In the genomic region with DNA sequence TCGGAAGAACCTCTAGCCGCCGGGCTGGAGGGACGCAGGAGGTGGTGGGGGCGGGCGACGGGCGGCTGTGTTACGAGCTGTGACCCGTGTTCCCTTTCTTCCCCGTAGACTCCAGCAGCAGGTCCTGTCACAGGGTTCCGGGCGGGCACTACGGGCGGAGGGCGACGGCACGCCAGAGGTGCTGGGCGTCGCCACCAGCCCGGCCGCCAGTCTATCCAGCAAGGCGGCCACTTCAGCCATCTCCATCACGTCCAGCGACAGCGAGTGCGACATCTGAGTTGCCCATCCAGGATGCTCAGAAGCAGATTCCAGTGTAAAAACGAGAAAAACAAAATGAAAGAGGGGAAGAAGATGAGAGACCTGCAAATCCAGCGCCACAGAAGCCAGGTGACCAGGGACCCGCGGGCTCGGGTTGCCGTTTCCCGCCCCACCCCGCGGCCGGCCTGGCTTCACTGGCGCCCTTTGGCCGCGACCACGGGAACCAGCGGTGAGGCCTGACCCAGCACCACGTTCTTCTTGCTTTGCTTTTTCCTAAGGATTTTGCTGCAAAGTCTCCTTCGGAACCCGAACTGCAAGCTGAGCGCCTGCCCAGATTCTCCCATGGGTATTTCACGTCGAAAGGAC, we compare ENCODE assay signal across 15 cellular contexts. TPM values are rescaled to one million over a fixed set of nuclear protein-coding genes. Genes with fewer than 3 reads are reported as not detected.
DNase-seq lines count a peak whose midpoint lies in the region; ATAC-seq and TF ChIP-seq lines count a peak whose summit lies in the region.
"Had no signal": no experiment of that assay in that cellular context is flagged by ENCODE, and none has a peak within 500 bp of the region (broad histone marks: within the 10 kb centered on the region; RNA-seq: fewer than 3 reads in every experiment).

No MANE protein-coding gene starts in this region.

- POLR2A ChIA-PET in WTC11 (lab: Charles Lee), result no interaction called here

- no peak overlapping the region for H3K27ac ChIP-seq in iPS-20b (ENCODE audit: low read length)
- H3K27ac ChIP-seq in suprapubic skin, result no peak overlapping the region
- H3K27ac ChIP-seq: ovary had no signal

- ATAC-seq in WTC11 (no peak), GM18858 (IDR thresholded peaks at IDR 0.05; ENCODE audit: unreplicated experiment) (no peak)

- TF ChIP-seq POLR2A in suprapubic skin (IDR thresholded peaks at IDR 0.05), result no peak

- no peak for DNase-seq in activated naive CD8-positive, alpha-beta T cell treated with anti-CD3 and anti-CD28 coated beads for 36 hours
- DNase-seq in WTC11 (ENCODE audit: low spot score) (peak; percentile 39), suprapubic skin (ENCODE audit: low spot score in 2 of 2) (no peak), NCI-H1694 treated with DMSO at 0.1 percent for 48 hours (lab: John Stamatoyannopoulos, UW) (no peak), HuH-7 (ENCODE audit: low spot score) (no peak)
- DNase-seq: Karpas-422, NCI-H1436 treated with DMSO at 0.1 percent for 48 hours, NCI-H82, ovary, substantia nigra had no signal

- H3K27ac Mint-ChIP-seq in activated naive CD8-positive, alpha-beta T cell, result no peak overlapping the region
- no peak overlapping the region for H3K27ac Mint-ChIP-seq in activated naive CD8-positive, alpha-beta T cell treated with anti-CD3 and anti-CD28 coated beads for 36 hours
- no peak overlapping the region for H3K27ac Mint-ChIP-seq in WTC11

- CTCF ChIA-PET in WTC11 (lab: Charles Lee), result interaction anchor here (1.1 kb wide), 1 partner anchor 180 kb away, joined by 5 read pairs; no protein-coding TSS in a partner anchor

- H3K4me3 ChIP-seq in iPS-20b (ENCODE audit: low read length) (peak overlapping the region; percentile 44; the same call in 1 of the 2 replicates), suprapubic skin (peak overlapping the region; percentile 22)
- H3K4me3 ChIP-seq: ovary had no signal

- TF ChIP-seq CTCF in WTC11 (IDR thresholded peaks at IDR 0.05) (no peak), suprapubic skin (IDR thresholded peaks at IDR 0.05) (no peak)

- H3K36me3 ChIP-seq in iPS-20b (ENCODE audit: insufficient read depth, low read depth, low read length), result no peaks in the 10 kb centered on the region
- no peaks in the 10 kb centered on the region for H3K36me3 ChIP-seq in suprapubic skin
- H3K36me3 ChIP-seq: ovary had no signal

- H3K27me3 ChIP-seq in iPS-20b (ENCODE audit: insufficient read depth, low read length) (peaks cover 100% of the 10 kb centered on the region), suprapubic skin (peaks cover 100% of the 10 kb centered on the region)

- peaks cover 31% of the 10 kb centered on the region for H3K4me1 Mint-ChIP-seq in activated naive CD8-positive, alpha-beta T cell (ENCODE audit: low read depth)
- peaks cover 15% of the 10 kb centered on the region for H3K4me1 Mint-ChIP-seq in activated naive CD8-positive, alpha-beta T cell treated with anti-CD3 and anti-CD28 coated beads for 36 hours
- H3K4me1 Mint-ChIP-seq in WTC11, result peaks cover 77% of the 10 kb centered on the region

- H3K27me3 Mint-ChIP-seq in activated naive CD8-positive, alpha-beta T cell, result peaks cover 40% of the 10 kb centered on the region
- peaks cover 93% of the 10 kb centered on the region for H3K27me3 Mint-ChIP-seq in activated naive CD8-positive, alpha-beta T cell treated with anti-CD3 and anti-CD28 coated beads for 36 hours
- peaks cover 97% of the 10 kb centered on the region for H3K27me3 Mint-ChIP-seq in WTC11 (ENCODE audit: low read depth)

- H3K36me3 Mint-ChIP-seq in activated naive CD8-positive, alpha-beta T cell, result peaks cover 2% of the 10 kb centered on the region
- peaks cover under 1% of the 10 kb centered on the region for H3K36me3 Mint-ChIP-seq in activated naive CD8-positive, alpha-beta T cell treated with anti-CD3 and anti-CD28 coated beads for 36 hours
- no peaks in the 10 kb centered on the region for H3K36me3 Mint-ChIP-seq in WTC11
- H3K36me3 Mint-ChIP-seq: brain had no signal

- peak overlapping the region; percentile 48 for H3K4me3 Mint-ChIP-seq in activated naive CD8-positive, alpha-beta T cell
- no peak overlapping the region for H3K4me3 Mint-ChIP-seq in activated naive CD8-positive, alpha-beta T cell treated with anti-CD3 and anti-CD28 coated beads for 36 hours
- H3K4me3 Mint-ChIP-seq in WTC11, result peak overlapping the region; percentile 72

- WGBS in suprapubic skin, result 9% methylated on average over 26 of the region's 48 CpGs

- H3K9me3 ChIP-seq in iPS-20b (ENCODE audit: insufficient read depth, low read depth, low read length) (peaks cover 9% of the 10 kb centered on the region; the same call in 1 of the 2 replicates), suprapubic skin (no peaks in the 10 kb centered on the region)

- TF ChIP-seq EP300 in suprapubic skin (IDR thresholded peaks at IDR 0.05), result no peak

- H3K9me3 Mint-ChIP-seq in activated naive CD8-positive, alpha-beta T cell (ENCODE audit: low read depth), result no peaks in the 10 kb centered on the region
- H3K9me3 Mint-ChIP-seq in activated naive CD8-positive, alpha-beta T cell treated with anti-CD3 and anti-CD28 coated beads for 36 hours, result no peaks in the 10 kb centered on the region
- no peaks in the 10 kb centered on the region for H3K9me3 Mint-ChIP-seq in WTC11

- peaks cover 42% of the 10 kb centered on the region for H3K4me1 ChIP-seq in iPS-20b (ENCODE audit: insufficient read depth, low read length)
- peaks cover 53% of the 10 kb centered on the region for H3K4me1 ChIP-seq in suprapubic skin

- no peak overlapping the region for H3K9ac ChIP-seq in iPS-20b (ENCODE audit: low read depth, low read length)

TF ChIP-seq in WTC11, 78 proteins besides CTCF, POLR2A, EP300 and RAD21:
- TF ChIP-seq, protein P1, sequence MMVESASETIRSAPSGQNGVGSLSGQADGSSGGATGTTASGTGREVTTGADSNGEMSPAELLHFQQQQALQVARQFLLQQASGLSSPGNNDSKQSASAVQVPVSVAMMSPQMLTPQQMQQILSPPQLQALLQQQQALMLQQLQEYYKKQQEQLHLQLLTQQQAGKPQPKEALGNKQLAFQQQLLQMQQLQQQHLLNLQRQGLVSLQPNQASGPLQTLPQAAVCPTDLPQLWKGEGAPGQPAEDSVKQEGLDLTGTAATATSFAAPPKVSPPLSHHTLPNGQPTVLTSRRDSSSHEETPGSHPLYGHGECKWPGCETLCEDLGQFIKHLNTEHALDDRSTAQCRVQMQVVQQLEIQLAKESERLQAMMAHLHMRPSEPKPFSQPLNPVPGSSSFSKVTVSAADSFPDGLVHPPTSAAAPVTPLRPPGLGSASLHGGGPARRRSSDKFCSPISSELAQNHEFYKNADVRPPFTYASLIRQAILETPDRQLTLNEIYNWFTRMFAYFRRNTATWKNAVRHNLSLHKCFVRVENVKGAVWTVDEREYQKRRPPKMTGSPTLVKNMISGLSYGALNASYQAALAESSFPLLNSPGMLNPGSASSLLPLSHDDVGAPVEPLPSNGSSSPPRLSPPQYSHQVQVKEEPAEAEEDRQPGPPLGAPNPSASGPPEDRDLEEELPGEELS (CRISPR knock-in tag; IDR thresholded peaks at IDR 0.05), result 0 out of 2 replicates have a peak, but pooled peaks have one; percentile 24
- TF ChIP-seq, protein P2, sequence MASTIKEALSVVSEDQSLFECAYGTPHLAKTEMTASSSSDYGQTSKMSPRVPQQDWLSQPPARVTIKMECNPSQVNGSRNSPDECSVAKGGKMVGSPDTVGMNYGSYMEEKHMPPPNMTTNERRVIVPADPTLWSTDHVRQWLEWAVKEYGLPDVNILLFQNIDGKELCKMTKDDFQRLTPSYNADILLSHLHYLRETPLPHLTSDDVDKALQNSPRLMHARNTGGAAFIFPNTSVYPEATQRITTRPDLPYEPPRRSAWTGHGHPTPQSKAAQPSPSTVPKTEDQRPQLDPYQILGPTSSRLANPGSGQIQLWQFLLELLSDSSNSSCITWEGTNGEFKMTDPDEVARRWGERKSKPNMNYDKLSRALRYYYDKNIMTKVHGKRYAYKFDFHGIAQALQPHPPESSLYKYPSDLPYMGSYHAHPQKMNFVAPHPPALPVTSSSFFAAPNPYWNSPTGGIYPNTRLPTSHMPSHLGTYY (CRISPR knock-in tag; IDR thresholded peaks at IDR 0.05), result no peak
- no peak for TF ChIP-seq ETV6 (CRISPR knock-in tag; IDR thresholded peaks at IDR 0.05)
TF ChIP-seq in WTC11: peak in this region for 1.

RNA-seq across cellular contexts. Expression of a gene that starts 2.1 kb away (rescaled TPM):
- total RNA-seq in activated naive CD8-positive, alpha-beta T cell treated with anti-CD3 and anti-CD28 coated beads for 36 hours, result not detected
- total RNA-seq in WTC11 (2021) (0.07 TPM in 1 of 3 replicates, not detected in the others), suprapubic skin (not detected)
- total RNA-seq: ovary; T-helper 2 cell treated with Interferon-gamma antibody and Interleukin-4, amounts not matched to agents 100 ng/mL and 5 ng/mL, for 36 hours had no signal

RNA-seq across cellular contexts. Expression of a gene that starts 25.2 kb away (rescaled TPM):
- not detected for total RNA-seq in activated naive CD8-positive, alpha-beta T cell treated with anti-CD3 and anti-CD28 coated beads for 36 hours
- total RNA-seq in WTC11 (2021) (1.9 to 2.5 TPM (median 2.5 TPM) in 3 replicates), suprapubic skin (not detected)
- total RNA-seq: T-helper 2 cell treated with Interferon-gamma antibody and Interleukin-4, amounts not matched to agents 100 ng/mL and 5 ng/mL, for 36 hours had no signal
